Comparison of ENCODE assay signal across 8 cellular contexts in genomic region chr14:102235275-102235897, GRCh38.
DNase-seq lines count a peak whose midpoint lies in the region; ATAC-seq and TF ChIP-seq lines count a peak whose summit lies in the region.

No MANE protein-coding gene starts in this region.

- H3K27me3 ChIP-seq in dorsolateral prefrontal cortex, result no peaks in the 10 kb centered on the region

- DNase-seq in Daoy (ENCODE audit: low read depth), result peak; percentile 90
- peak; percentile 60 for DNase-seq in NCI-H510A (lab: John Stamatoyannopoulos, UW)
- DNase-seq in activated CD4-positive, alpha-beta T cell treated with anti-CD3 and anti-CD28 coated beads, Interleukin-2, amount 50 U/mL, for 4 hours, result peak; percentile 71 to 73
- peak in 9 of 10 donors; percentile 45 to 74 (median 62) for DNase-seq in dorsolateral prefrontal cortex
- DNase-seq in lung microvascular endothelial cell (ENCODE audit: low read depth in 2 of 2), result peak; percentile 79 to 88
- peak; percentile 65 to 80 (median 66) for DNase-seq in stimulated activated CD4-positive, alpha-beta T cell treated with anti-CD3 and anti-CD28 coated beads, TNF-alpha, amount 100 ng/mL, for 48 hours (ENCODE audit: low read depth in 3 of 3)
- DNase-seq in cerebellar nuclear complex (lab: John Stamatoyannopoulos, UW), result no peak

- intact Hi-C loops in dorsolateral prefrontal cortex (cut with DNase I), result loop anchor here (2.0 to 5.0 kb wide), 2 partner anchors 77 to 79 kb away; no protein-coding TSS in a partner anchor

- peak; percentile 32 to 84 (median 74) for TF ChIP-seq CTCF in dorsolateral prefrontal cortex (IDR thresholded peaks at IDR 0.05 in 54 of 56, conservative IDR thresholded peaks at IDR 0.05 in 2 of 56; ENCODE audit: low read depth in 1 of 56, partially characterized antibody in 56 of 56)

- peak; percentile 61 for ATAC-seq in HG02938 (IDR thresholded peaks at IDR 0.05; ENCODE audit: unreplicated experiment)

- H3K27ac ChIP-seq in dorsolateral prefrontal cortex, result peak overlapping the region in 8 of 59 donors; percentile 18 to 57 (median 28)

- peak overlapping the region in 10 of 59 donors; percentile 2 to 30 (median 16) for H3K4me3 ChIP-seq in dorsolateral prefrontal cortex

Comparison
In these comparisons a context has a peak if more than half of its experiments do, and no peak if none do; other contexts are left out.
1. DNase-seq: peak in Daoy (single experiment), NCI-H510A (single experiment), activated CD4-positive, alpha-beta T cell treated with anti-CD3 and anti-CD28 coated beads, Interleukin-2, amount 50 U/mL, for 4 hours (2 of 2), dorsolateral prefrontal cortex (9 of 10), lung microvascular endothelial cell (2 of 2) and stimulated activated CD4-positive, alpha-beta T cell treated with anti-CD3 and anti-CD28 coated beads, TNF-alpha, amount 100 ng/mL, for 48 hours (3 of 3); none in cerebellar nuclear complex (0 of 2).